1 cellular context compared by ENCODE assay signal in the genomic region with DNA sequence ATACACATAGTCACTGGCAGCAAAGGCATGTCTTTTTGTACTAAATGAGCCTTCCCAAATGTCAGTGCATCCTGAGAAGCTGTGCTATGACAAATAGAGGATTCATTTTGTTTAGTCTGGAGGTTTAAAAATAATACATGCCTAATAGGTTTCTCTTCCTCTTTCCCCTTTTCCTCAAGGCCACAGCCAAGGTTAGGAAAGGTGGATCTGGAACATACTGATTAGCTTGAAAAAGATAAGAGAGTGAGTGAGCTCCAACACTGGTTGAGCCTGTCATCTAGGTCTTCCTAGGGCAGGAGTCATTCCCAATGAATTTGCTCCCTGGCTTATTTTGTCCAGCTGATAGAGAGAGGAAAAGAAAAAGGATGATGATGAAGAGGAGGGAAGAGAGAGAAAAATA.
TF ChIP-seq lines count a peak whose summit lies in the region.

No MANE protein-coding gene starts in this region.

TF ChIP-seq in H1, 55 proteins besides CTCF, POLR2A, EP300 and RAD21:
- TF ChIP-seq SP4 (IDR thresholded peaks at IDR 0.05; ENCODE audit: low read length) (no peak), KDM5A (IDR thresholded peaks at IDR 0.05; ENCODE audit: low read length) (no peak), KDM1A (IDR thresholded peaks at IDR 0.05; ENCODE audit: borderline replicate concordance, low read length) (no peak), POLR2AphosphoS5 (IDR thresholded peaks at IDR 0.05; ENCODE audit: low read depth, low read length) (no peak), CEBPB (IDR thresholded peaks at IDR 0.05; ENCODE audit: low read depth, low read length) (no peak), PHF8 (conservative IDR thresholded peaks at IDR 0.05; ENCODE audit: low read depth, low read length) (no peak), KDM4A (IDR thresholded peaks at IDR 0.05; ENCODE audit: low read depth, low read length, severe bottlenecking) (no peak), CBX8 (IDR thresholded peaks at IDR 0.05; ENCODE audit: borderline replicate concordance, low read depth, low read length) (no peak), HDAC6 (IDR thresholded peaks at IDR 0.05; ENCODE audit: low read depth, low read length) (no peak), YY1 (IDR thresholded peaks at IDR 0.05; ENCODE audit: low read depth, low read length) (no peak), RFX5 (IDR thresholded peaks at IDR 0.05; ENCODE audit: borderline replicate concordance, low read depth, low read length) (no peak), ZNF274 (IDR thresholded peaks at IDR 0.05; ENCODE audit: borderline replicate concordance, extremely low read depth, low read length) (no peak), NRF1 (IDR thresholded peaks at IDR 0.05; ENCODE audit: low read depth, low read length) (no peak), SP1 (IDR thresholded peaks at IDR 0.05; ENCODE audit: low read depth, low read length) (no peak), SP2 (IDR thresholded peaks at IDR 0.05; ENCODE audit: low read length) (no peak)
- TF ChIP-seq, protein P1, sequence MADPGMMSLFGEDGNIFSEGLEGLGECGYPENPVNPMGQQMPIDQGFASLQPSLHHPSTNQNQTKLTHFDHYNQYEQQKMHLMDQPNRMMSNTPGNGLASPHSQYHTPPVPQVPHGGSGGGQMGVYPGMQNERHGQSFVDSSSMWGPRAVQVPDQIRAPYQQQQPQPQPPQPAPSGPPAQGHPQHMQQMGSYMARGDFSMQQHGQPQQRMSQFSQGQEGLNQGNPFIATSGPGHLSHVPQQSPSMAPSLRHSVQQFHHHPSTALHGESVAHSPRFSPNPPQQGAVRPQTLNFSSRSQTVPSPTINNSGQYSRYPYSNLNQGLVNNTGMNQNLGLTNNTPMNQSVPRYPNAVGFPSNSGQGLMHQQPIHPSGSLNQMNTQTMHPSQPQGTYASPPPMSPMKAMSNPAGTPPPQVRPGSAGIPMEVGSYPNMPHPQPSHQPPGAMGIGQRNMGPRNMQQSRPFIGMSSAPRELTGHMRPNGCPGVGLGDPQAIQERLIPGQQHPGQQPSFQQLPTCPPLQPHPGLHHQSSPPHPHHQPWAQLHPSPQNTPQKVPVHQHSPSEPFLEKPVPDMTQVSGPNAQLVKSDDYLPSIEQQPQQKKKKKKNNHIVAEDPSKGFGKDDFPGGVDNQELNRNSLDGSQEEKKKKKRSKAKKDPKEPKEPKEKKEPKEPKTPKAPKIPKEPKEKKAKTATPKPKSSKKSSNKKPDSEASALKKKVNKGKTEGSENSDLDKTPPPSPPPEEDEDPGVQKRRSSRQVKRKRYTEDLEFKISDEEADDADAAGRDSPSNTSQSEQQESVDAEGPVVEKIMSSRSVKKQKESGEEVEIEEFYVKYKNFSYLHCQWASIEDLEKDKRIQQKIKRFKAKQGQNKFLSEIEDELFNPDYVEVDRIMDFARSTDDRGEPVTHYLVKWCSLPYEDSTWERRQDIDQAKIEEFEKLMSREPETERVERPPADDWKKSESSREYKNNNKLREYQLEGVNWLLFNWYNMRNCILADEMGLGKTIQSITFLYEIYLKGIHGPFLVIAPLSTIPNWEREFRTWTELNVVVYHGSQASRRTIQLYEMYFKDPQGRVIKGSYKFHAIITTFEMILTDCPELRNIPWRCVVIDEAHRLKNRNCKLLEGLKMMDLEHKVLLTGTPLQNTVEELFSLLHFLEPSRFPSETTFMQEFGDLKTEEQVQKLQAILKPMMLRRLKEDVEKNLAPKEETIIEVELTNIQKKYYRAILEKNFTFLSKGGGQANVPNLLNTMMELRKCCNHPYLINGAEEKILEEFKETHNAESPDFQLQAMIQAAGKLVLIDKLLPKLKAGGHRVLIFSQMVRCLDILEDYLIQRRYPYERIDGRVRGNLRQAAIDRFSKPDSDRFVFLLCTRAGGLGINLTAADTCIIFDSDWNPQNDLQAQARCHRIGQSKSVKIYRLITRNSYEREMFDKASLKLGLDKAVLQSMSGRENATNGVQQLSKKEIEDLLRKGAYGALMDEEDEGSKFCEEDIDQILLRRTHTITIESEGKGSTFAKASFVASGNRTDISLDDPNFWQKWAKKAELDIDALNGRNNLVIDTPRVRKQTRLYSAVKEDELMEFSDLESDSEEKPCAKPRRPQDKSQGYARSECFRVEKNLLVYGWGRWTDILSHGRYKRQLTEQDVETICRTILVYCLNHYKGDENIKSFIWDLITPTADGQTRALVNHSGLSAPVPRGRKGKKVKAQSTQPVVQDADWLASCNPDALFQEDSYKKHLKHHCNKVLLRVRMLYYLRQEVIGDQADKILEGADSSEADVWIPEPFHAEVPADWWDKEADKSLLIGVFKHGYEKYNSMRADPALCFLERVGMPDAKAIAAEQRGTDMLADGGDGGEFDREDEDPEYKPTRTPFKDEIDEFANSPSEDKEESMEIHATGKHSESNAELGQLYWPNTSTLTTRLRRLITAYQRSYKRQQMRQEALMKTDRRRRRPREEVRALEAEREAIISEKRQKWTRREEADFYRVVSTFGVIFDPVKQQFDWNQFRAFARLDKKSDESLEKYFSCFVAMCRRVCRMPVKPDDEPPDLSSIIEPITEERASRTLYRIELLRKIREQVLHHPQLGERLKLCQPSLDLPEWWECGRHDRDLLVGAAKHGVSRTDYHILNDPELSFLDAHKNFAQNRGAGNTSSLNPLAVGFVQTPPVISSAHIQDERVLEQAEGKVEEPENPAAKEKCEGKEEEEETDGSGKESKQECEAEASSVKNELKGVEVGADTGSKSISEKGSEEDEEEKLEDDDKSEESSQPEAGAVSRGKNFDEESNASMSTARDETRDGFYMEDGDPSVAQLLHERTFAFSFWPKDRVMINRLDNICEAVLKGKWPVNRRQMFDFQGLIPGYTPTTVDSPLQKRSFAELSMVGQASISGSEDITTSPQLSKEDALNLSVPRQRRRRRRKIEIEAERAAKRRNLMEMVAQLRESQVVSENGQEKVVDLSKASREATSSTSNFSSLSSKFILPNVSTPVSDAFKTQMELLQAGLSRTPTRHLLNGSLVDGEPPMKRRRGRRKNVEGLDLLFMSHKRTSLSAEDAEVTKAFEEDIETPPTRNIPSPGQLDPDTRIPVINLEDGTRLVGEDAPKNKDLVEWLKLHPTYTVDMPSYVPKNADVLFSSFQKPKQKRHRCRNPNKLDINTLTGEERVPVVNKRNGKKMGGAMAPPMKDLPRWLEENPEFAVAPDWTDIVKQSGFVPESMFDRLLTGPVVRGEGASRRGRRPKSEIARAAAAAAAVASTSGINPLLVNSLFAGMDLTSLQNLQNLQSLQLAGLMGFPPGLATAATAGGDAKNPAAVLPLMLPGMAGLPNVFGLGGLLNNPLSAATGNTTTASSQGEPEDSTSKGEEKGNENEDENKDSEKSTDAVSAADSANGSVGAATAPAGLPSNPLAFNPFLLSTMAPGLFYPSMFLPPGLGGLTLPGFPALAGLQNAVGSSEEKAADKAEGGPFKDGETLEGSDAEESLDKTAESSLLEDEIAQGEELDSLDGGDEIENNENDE (IDR thresholded peaks at IDR 0.05; ENCODE audit: insufficient replicate concordance, low read length) = no peak
- TF ChIP-seq, protein P2, sequence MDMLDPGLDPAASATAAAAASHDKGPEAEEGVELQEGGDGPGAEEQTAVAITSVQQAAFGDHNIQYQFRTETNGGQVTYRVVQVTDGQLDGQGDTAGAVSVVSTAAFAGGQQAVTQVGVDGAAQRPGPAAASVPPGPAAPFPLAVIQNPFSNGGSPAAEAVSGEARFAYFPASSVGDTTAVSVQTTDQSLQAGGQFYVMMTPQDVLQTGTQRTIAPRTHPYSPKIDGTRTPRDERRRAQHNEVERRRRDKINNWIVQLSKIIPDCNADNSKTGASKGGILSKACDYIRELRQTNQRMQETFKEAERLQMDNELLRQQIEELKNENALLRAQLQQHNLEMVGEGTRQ (IDR thresholded peaks at IDR 0.05; ENCODE audit: low read length) = no peak
